In the genomic region with DNA sequence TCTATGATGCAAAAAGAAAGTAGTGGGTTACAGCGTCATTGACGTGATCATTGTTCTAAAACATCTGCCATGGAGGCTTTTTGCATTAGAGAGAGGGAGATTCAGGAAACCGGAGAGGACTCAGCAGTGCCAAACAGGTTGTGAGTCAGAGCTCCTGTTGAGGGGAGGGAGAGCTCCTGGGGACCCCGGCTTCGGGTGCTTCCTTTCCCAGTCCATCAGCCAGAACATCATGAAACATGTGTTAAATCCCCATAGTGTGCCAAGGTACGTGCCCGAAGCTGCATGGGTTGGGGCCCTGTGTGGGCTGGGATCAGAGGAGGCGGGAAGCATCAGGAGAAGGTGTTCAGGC, we compare ENCODE assay signal across 8 cellular contexts. TPM values are rescaled to one million over a fixed set of nuclear protein-coding genes. Genes with fewer than 3 reads are reported as not detected.
DNase-seq lines count a peak whose midpoint lies in the region; ATAC-seq and TF ChIP-seq lines count a peak whose summit lies in the region.

No MANE protein-coding gene starts in this region.

- no peak overlapping the region for H3K27ac ChIP-seq in neural cell (ENCODE audit: low read length)

- no peak overlapping the region for H2AFZ ChIP-seq in neural cell (ENCODE audit: low read depth, low read length)

- no peak for TF ChIP-seq RAD21 in neural cell (conservative IDR thresholded peaks at IDR 0.05)

- peaks cover 50% of the 10 kb centered on the region for H3K27me3 Mint-ChIP-seq in central memory CD8-positive, alpha-beta T cell

- H3K27me3 ChIP-seq in neural cell (ENCODE audit: insufficient read depth, low read depth, low read length) = no peaks in the 10 kb centered on the region

- peak overlapping the region; percentile 54; the same call in 1 of the 2 replicates for H3K4me3 ChIP-seq in GM12865 (ENCODE audit: low read depth, low read length)
- no peak overlapping the region for H3K4me3 ChIP-seq in neural cell (ENCODE audit: low read length)

- H3K9me3 ChIP-seq in neural cell (ENCODE audit: low read length) = no peaks in the 10 kb centered on the region

- no peaks in the 10 kb centered on the region for H3K9me3 Mint-ChIP-seq in central memory CD8-positive, alpha-beta T cell

- H3K4me2 ChIP-seq in neural cell (ENCODE audit: low read length) = no peak overlapping the region

- DNase-seq in GM12865 (ENCODE audit: low read depth) (peak; percentile 38), LHCN-M2 (ENCODE audit: low read depth) (peak; percentile 49), mucosa of gallbladder (ENCODE audit: low spot score) (no peak), NCI-H82 treated with DMSO at 0.1 percent for 48 hours (lab: John Stamatoyannopoulos, UW; ENCODE audit: unreplicated experiment) (no peak), NCI-H446 (lab: John Stamatoyannopoulos, UW) (no peak)
- DNase-seq in central memory CD8-positive, alpha-beta T cell (ENCODE audit: low spot score in 2 of 2) = no peak

- H4K20me1 ChIP-seq in neural cell (ENCODE audit: insufficient read depth) = no peaks in the 10 kb centered on the region

- TF ChIP-seq CTCF in GM12865 (IDR thresholded peaks at IDR 0.05; ENCODE audit: insufficient read depth, low read depth, low read length, missing control alignments) (no peak), neural cell (IDR thresholded peaks at IDR 0.05; ENCODE audit: poor library complexity, severe bottlenecking) (no peak)

- ATAC-seq in central memory CD8-positive, alpha-beta T cell (replicated peaks; ENCODE audit: extremely low read depth, poor library complexity, severe bottlenecking) = peak; percentile 29
- ATAC-seq in HG03520 (IDR thresholded peaks at IDR 0.05; ENCODE audit: unreplicated experiment) = no peak

- no peaks in the 10 kb centered on the region for H3F3A ChIP-seq in neural cell (ENCODE audit: insufficient read depth, low read length, poor library complexity, severe bottlenecking)

- H3K9me2 ChIP-seq in neural cell (ENCODE audit: insufficient read depth, low read length) = no peaks in the 10 kb centered on the region

- peak overlapping the region; percentile 82 for H3K4me3 Mint-ChIP-seq in central memory CD8-positive, alpha-beta T cell

- H3K36me3 ChIP-seq in neural cell (ENCODE audit: insufficient read depth, low read length) = no peaks in the 10 kb centered on the region

- H3K79me2 ChIP-seq in neural cell (replicated peaks; ENCODE audit: insufficient read depth, low read length) = peaks cover 30% of the 10 kb centered on the region

- peak overlapping the region; percentile 83 for H3K27ac Mint-ChIP-seq in central memory CD8-positive, alpha-beta T cell (ENCODE audit: low read depth)

- peak overlapping the region; percentile 63 for H3K9ac ChIP-seq in neural cell (ENCODE audit: low read length)

- peaks cover 7% of the 10 kb centered on the region for H3K36me3 Mint-ChIP-seq in central memory CD8-positive, alpha-beta T cell (ENCODE audit: insufficient read depth)

- H3K4me1 Mint-ChIP-seq in central memory CD8-positive, alpha-beta T cell = peaks cover 38% of the 10 kb centered on the region

- no peak for TF ChIP-seq EP300 in neural cell (conservative IDR thresholded peaks at IDR 0.05; ENCODE audit: poor library complexity, severe bottlenecking)

TF ChIP-seq in neural cell, 6 proteins besides CTCF, POLR2A, EP300 and RAD21:
- no peak for TF ChIP-seq REST (IDR thresholded peaks at IDR 0.05; ENCODE audit: borderline replicate concordance)
- TF ChIP-seq MXI1 (conservative IDR thresholded peaks at IDR 0.05; ENCODE audit: poor library complexity, severe bottlenecking) = no peak
- TF ChIP-seq POLR2AphosphoS5 (IDR thresholded peaks at IDR 0.05) = no peak
- no peak for TF ChIP-seq EZH2 (IDR thresholded peaks at IDR 0.05; ENCODE audit: borderline replicate concordance, insufficient read depth, low read length, poor library complexity, severe bottlenecking)
- no peak for TF ChIP-seq TAF1 (IDR thresholded peaks at IDR 0.05; ENCODE audit: low read depth)
- no peak for TF ChIP-seq SMC3 (conservative IDR thresholded peaks at IDR 0.05; ENCODE audit: poor library complexity)

RNA-seq across cellular contexts. Expression of gene CYRIA, which starts 0.8 kb away (rescaled TPM):
- total RNA-seq in LHCN-M2 (2014; rRNA removed) (3.5 and 4.5 TPM in 2 replicates), mucosa of gallbladder (7.0 TPM)
- 2.0 TPM for polyA plus RNA-seq in LHCN-M2 (2012)
- 64.0 and 67.0 TPM in 2 replicates for polyA plus RNA-seq in neural cell
- polyA minus RNA-seq in neural cell = 93.7 and 108 TPM in 2 replicates

Comparison
In these comparisons a context has a peak if more than half of its experiments do, and no peak if none do; other contexts are left out.
1. DNase-seq: peak in GM12865 (single experiment) and LHCN-M2 (single experiment); none in central memory CD8-positive, alpha-beta T cell (0 of 2), mucosa of gallbladder (single experiment), NCI-H82 treated with DMSO at 0.1 percent for 48 hours (single experiment) and NCI-H446 (0 of 2).